ENCODE assay signal across 8 cellular contexts in genomic region chr15:85840079-85840801, GRCh38. TPM values are rescaled to one million over a fixed set of nuclear protein-coding genes. Genes with fewer than 3 reads are reported as not detected.
DNase-seq lines count a peak whose midpoint lies in the region; ATAC-seq, FAIRE-seq and TF ChIP-seq lines count a peak whose summit lies in the region.

No MANE protein-coding gene starts in this region.

- in situ Hi-C loops in ACHN (cut with HindIII; ENCODE audit: low pct_ligation_motif_present, low pct_unique_long_range_greater_than_20kb, low sequenced_read_pairs): no loop called here

- no peaks in the 10 kb centered on the region for H3K36me3 ChIP-seq in bronchial epithelial cell (ENCODE audit: control insufficient read depth, insufficient read depth, low read length)

- no peak for FAIRE-seq in bronchial epithelial cell (lab: Jason Lieb, UNC)

- peak overlapping the region; percentile 62 for H3K4me3 Mint-ChIP-seq in WTC11

- no peak overlapping the region for H3K27ac Mint-ChIP-seq in WTC11

- H3K9me3 Mint-ChIP-seq in WTC11: peaks cover 7% of the 10 kb centered on the region

- CTCF ChIA-PET in WTC11 (lab: Charles Lee): interaction anchor here (0.5 to 2.5 kb wide), 30 partner anchors 9 to 1253 kb away, joined by 3 to 28 read pairs (median 4); no protein-coding TSS in a partner anchor

- DNase-seq in ACHN: peak; percentile 71
- DNase-seq in NCI-H2171 (lab: John Stamatoyannopoulos, UW): peak; percentile 70
- peak; percentile 93 for DNase-seq in WTC11 (ENCODE audit: low spot score)
- DNase-seq in bronchial epithelial cell (ENCODE audit: low read depth): peak; percentile 47
- DNase-seq in inferior parietal cortex (ENCODE audit: extremely low spot score): peak; percentile 77
- DNase-seq in stimulated activated CD4-positive, alpha-beta T cell treated with anti-CD3 and anti-CD28 coated beads, Interleukin-12 subunit alpha, Interleukin-12 subunit beta, amount 100 ng/mL, for 48 hours (ENCODE audit: low read depth in 2 of 3, low spot score in 1 of 3): peak; percentile 65 to 79 (median 77)

- peak; percentile 97 for ATAC-seq in GM18520 (IDR thresholded peaks at IDR 0.05; ENCODE audit: unreplicated experiment)
- ATAC-seq in HG03066 (IDR thresholded peaks at IDR 0.05; ENCODE audit: low read depth, unreplicated experiment): peak; percentile 91
- ATAC-seq in WTC11: peak; percentile 93

- POLR2A ChIA-PET in WTC11 (lab: Charles Lee): interaction anchor here (0.6 kb wide), 1 partner anchor 53 kb away, joined by 11 read pairs; no protein-coding TSS in a partner anchor

- H3K4me3 ChIP-seq in bronchial epithelial cell (ENCODE audit: low read depth, low read length): peak overlapping the region; percentile 15

- TF ChIP-seq CTCF in WTC11 (IDR thresholded peaks at IDR 0.05) (peak; percentile 59), bronchial epithelial cell (IDR thresholded peaks at IDR 0.05; ENCODE audit: insufficient read depth, low read length, severe bottlenecking) (peak; percentile 97)

- peaks cover 18% of the 10 kb centered on the region for H3K27me3 Mint-ChIP-seq in WTC11 (ENCODE audit: low read depth)

- no peaks in the 10 kb centered on the region for H3K36me3 Mint-ChIP-seq in WTC11

- no peaks in the 10 kb centered on the region for H3K27me3 ChIP-seq in bronchial epithelial cell (ENCODE audit: control insufficient read depth, insufficient read depth, low read length)

- peaks cover 20% of the 10 kb centered on the region for H3K4me1 Mint-ChIP-seq in WTC11

TF ChIP-seq in WTC11, 78 proteins besides CTCF, POLR2A, EP300 and RAD21 (continues in another document):
- TF ChIP-seq IRF1 (CRISPR knock-in tag; IDR thresholded peaks at IDR 0.05): no peak
- TF ChIP-seq MYBL2 (CRISPR knock-in tag; IDR thresholded peaks at IDR 0.05): no peak
- no peak for TF ChIP-seq RELA (CRISPR knock-in tag; IDR thresholded peaks at IDR 0.05; ENCODE audit: borderline replicate concordance)
- peak; percentile 59; the same call in 1 of the 2 replicates for TF ChIP-seq CREM (CRISPR knock-in tag; IDR thresholded peaks at IDR 0.05)
- no peak for TF ChIP-seq AR (CRISPR knock-in tag; IDR thresholded peaks at IDR 0.05)
- no peak for TF ChIP-seq ESRRA (CRISPR knock-in tag; IDR thresholded peaks at IDR 0.05; ENCODE audit: borderline replicate concordance)
- TF ChIP-seq FOXJ3 (CRISPR knock-in tag; IDR thresholded peaks at IDR 0.05; ENCODE audit: borderline replicate concordance): no peak
- TF ChIP-seq JAZF1 (CRISPR knock-in tag; IDR thresholded peaks at IDR 0.05): no peak
- TF ChIP-seq PREB (CRISPR knock-in tag; IDR thresholded peaks at IDR 0.05; ENCODE audit: borderline replicate concordance): no peak
- no peak for TF ChIP-seq IRF2 (CRISPR knock-in tag; IDR thresholded peaks at IDR 0.05; ENCODE audit: borderline replicate concordance, low read depth)
- no peak for TF ChIP-seq SMAD3 (CRISPR knock-in tag; IDR thresholded peaks at IDR 0.05; ENCODE audit: borderline replicate concordance)
- TF ChIP-seq E2F1 (CRISPR knock-in tag; IDR thresholded peaks at IDR 0.05): no peak
- no peak for TF ChIP-seq ZNF512 (CRISPR knock-in tag; IDR thresholded peaks at IDR 0.05; ENCODE audit: borderline replicate concordance)
- TF ChIP-seq E2F5 (CRISPR knock-in tag; IDR thresholded peaks at IDR 0.05): peak; percentile 74
- TF ChIP-seq SP1 (CRISPR knock-in tag; conservative IDR thresholded peaks at IDR 0.05): peak; percentile 62
- TF ChIP-seq TEAD1 (CRISPR knock-in tag; IDR thresholded peaks at IDR 0.05): no peak

RNA-seq across cellular contexts. Expression of gene KLHL25, which starts 45.5 kb away (rescaled TPM):
- total RNA-seq in WTC11 (2021) (14.1 to 15.8 TPM (median 15.0 TPM) in 3 replicates), bronchial epithelial cell (4.7 and 5.6 TPM in 2 replicates)

Comparison
In these comparisons a context has a peak if more than half of its experiments do, and no peak if none do; other contexts are left out.
1. Peak in every context shown above with its lines: DNase-seq, ATAC-seq and H3K4me3 ChIP-seq.